In the genomic region with DNA sequence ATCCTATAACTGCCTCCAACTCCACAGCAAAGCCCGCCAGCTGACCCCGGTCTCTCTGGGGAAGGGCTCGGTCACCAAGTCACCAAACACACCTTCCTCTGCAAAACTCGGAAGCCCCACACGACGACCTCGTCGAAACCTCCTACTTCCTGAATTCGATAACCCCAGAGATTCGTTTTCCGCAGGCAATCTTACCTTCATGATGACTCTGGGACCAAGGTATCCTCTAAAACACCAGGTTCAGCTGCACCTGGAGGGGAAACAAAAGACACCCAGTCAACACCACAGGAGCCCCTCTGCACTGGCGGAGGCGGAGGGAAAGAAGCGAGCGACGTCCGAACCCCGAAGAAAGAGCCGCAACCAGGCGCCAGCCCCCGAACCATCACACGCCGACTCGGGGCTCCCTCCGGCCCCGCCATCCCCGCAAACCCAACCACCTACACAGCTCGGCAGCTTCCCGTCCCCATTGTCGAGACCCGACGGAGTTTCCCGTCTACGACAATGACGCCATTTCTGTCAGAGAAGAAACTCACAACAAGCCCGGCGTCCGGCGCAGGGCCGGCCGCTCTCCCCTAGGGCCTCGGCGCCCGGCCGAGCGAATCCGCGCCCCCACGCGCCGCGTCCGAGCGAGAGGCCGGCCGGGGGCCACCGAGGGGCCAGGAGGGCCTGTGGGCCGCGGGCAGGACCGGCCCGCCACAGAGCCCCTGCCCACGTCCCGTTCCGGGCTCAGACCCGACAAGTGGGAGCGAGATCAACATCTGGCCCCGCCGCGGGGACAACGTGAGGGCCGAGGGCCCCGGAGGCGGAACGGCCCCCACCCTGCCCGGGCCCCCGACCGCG, we compare ENCODE assay signal across 1 cellular context.
TF ChIP-seq lines count a peak whose summit lies in the region.

No MANE protein-coding gene starts in this region.

TF ChIP-seq in endothelial cell of umbilical vein, 7 proteins besides CTCF, POLR2A, EP300 and RAD21 (continued from another document):
- TF ChIP-seq POLR2AphosphoS5 (IDR thresholded peaks at IDR 0.05; ENCODE audit: insufficient read depth, low read depth, low read length), result no peak
